In genomic region chr3:13494463-13495350, GRCh38 we compare ENCODE assay signal across 8 cellular contexts. TPM values are rescaled to one million over a fixed set of nuclear protein-coding genes. Genes with fewer than 3 reads are reported as not detected.
DNase-seq lines count a peak whose midpoint lies in the region; ATAC-seq and TF ChIP-seq lines count a peak whose summit lies in the region.

No MANE protein-coding gene starts in this region.

- H3K36me3 Mint-ChIP-seq in activated T-cell treated with anti-CD3 and anti-CD28 coated beads, Interleukin-2, amount 50 U/mL, for 72 hours (ENCODE audit: insufficient read depth in 2 of 2) = no peaks in the 10 kb centered on the region
- no peaks in the 10 kb centered on the region for H3K36me3 Mint-ChIP-seq in activated T-cell treated with anti-CD3 and anti-CD28 coated beads, Interleukin-2, amount 50 U/mL, for 4 hours (ENCODE audit: insufficient read depth)
- H3K36me3 Mint-ChIP-seq in activated B cell treated with CpG ODN at 0.5 μM for 24 hours (ENCODE audit: low read depth) = no peaks in the 10 kb centered on the region

- CTCF ChIA-PET in activated B cell treated with CpG ODN at 0.5 μM for 24 hours (lab: Charles Lee) = interaction anchor here (1.0 to 7.1 kb wide), 3 partner anchors 15 to 154 kb away, joined by 3 to 198 read pairs (median 6); partner anchors contain the start of gene HDAC11

- H3K4me3 Mint-ChIP-seq in activated T-cell treated with anti-CD3 and anti-CD28 coated beads, Interleukin-2, amount 50 U/mL, for 72 hours = no peak overlapping the region
- H3K4me3 Mint-ChIP-seq in activated T-cell treated with anti-CD3 and anti-CD28 coated beads, Interleukin-2, amount 50 U/mL, for 4 hours = no peak overlapping the region
- no peak overlapping the region for H3K4me3 Mint-ChIP-seq in activated B cell treated with CpG ODN at 0.5 μM for 24 hours

- peaks cover 0 to 6% of the 10 kb centered on the region in 2 donors for H3K9me3 ChIP-seq in right atrium auricular region

- H3K9me3 Mint-ChIP-seq in activated T-cell treated with anti-CD3 and anti-CD28 coated beads, Interleukin-2, amount 50 U/mL, for 72 hours = no peaks in the 10 kb centered on the region
- no peaks in the 10 kb centered on the region for H3K9me3 Mint-ChIP-seq in activated T-cell treated with anti-CD3 and anti-CD28 coated beads, Interleukin-2, amount 50 U/mL, for 4 hours
- no peaks in the 10 kb centered on the region for H3K9me3 Mint-ChIP-seq in activated B cell treated with CpG ODN at 0.5 μM for 24 hours

- no peak overlapping the region for H3K27ac ChIP-seq in right atrium auricular region
- H3K27ac ChIP-seq in substantia nigra (ENCODE audit: low read depth, low read length, poor library complexity, severe bottlenecking) = peak overlapping the region; percentile 92

- no peak overlapping the region for H3K4me3 ChIP-seq in right atrium auricular region

- H3K4me1 Mint-ChIP-seq in activated T-cell treated with anti-CD3 and anti-CD28 coated beads, Interleukin-2, amount 50 U/mL, for 72 hours (ENCODE audit: low read depth) = no peaks in the 10 kb centered on the region
- no peaks in the 10 kb centered on the region for H3K4me1 Mint-ChIP-seq in activated T-cell treated with anti-CD3 and anti-CD28 coated beads, Interleukin-2, amount 50 U/mL, for 4 hours (ENCODE audit: low read depth)
- H3K4me1 Mint-ChIP-seq in activated B cell treated with CpG ODN at 0.5 μM for 24 hours = no peaks in the 10 kb centered on the region

- no peaks in the 10 kb centered on the region for H3K27me3 ChIP-seq in right atrium auricular region

- intact Hi-C loops in activated B cell treated with CpG ODN at 0.5 μM for 24 hours (cut with micrococcal nuclease) (loop anchor here (10.0 kb wide), 2 partner anchors 390 to 680 kb away; partner anchors contain the start of genes LSM3, WNT7A and XPC), left colon (cut with DNase I, micrococcal nuclease) (loop anchor here in 1 of 2 donors (5.0 kb wide), 1 partner anchor 153 kb away; no protein-coding TSS in a partner anchor)

- ATAC-seq in activated T-cell treated with anti-CD3 and anti-CD28 coated beads, Interleukin-2, amount 50 U/mL, for 72 hours (replicated peaks in 1 of 2) = peak; percentile 21 to 28
- ATAC-seq in activated T-cell treated with anti-CD3 and anti-CD28 coated beads, Interleukin-2, amount 50 U/mL, for 4 hours = no peak
- ATAC-seq in activated B cell treated with CpG ODN at 0.5 μM for 24 hours (ENCODE audit: low read depth) (peak; percentile 46), GM21367 (IDR thresholded peaks at IDR 0.05; ENCODE audit: unreplicated experiment) (no peak), left colon (no peak)

- no peaks in the 10 kb centered on the region for H3K27me3 Mint-ChIP-seq in activated T-cell treated with anti-CD3 and anti-CD28 coated beads, Interleukin-2, amount 50 U/mL, for 72 hours (ENCODE audit: low read depth)
- H3K27me3 Mint-ChIP-seq in activated T-cell treated with anti-CD3 and anti-CD28 coated beads, Interleukin-2, amount 50 U/mL, for 4 hours (ENCODE audit: low read depth) = no peaks in the 10 kb centered on the region
- peaks cover 1% of the 10 kb centered on the region for H3K27me3 Mint-ChIP-seq in activated B cell treated with CpG ODN at 0.5 μM for 24 hours

- POLR2A ChIA-PET in activated B cell treated with CpG ODN at 0.5 μM for 24 hours (lab: Charles Lee) = interaction anchor here (0.6 kb wide), 1 partner anchor 15 kb away, joined by 3 read pairs; no protein-coding TSS in a partner anchor

- peaks cover 0 to 16% of the 10 kb centered on the region in 2 donors for H3K4me1 ChIP-seq in right atrium auricular region

- H3K36me3 ChIP-seq in right atrium auricular region = no peaks in the 10 kb centered on the region

- no peak overlapping the region for H3K27ac Mint-ChIP-seq in activated T-cell treated with anti-CD3 and anti-CD28 coated beads, Interleukin-2, amount 50 U/mL, for 72 hours
- H3K27ac Mint-ChIP-seq in activated B cell treated with CpG ODN at 0.5 μM for 24 hours = no peak overlapping the region

- TF ChIP-seq CTCF in activated B cell treated with CpG ODN at 0.5 μM for 24 hours (IDR thresholded peaks at IDR 0.05) = no peak
- TF ChIP-seq CTCF in right atrium auricular region (IDR thresholded peaks at IDR 0.05) = peak; percentile 32 to 61

- DNase-seq in activated T-cell treated with anti-CD3 and anti-CD28 coated beads, Interleukin-2, amount 50 U/mL, for 72 hours = no peak
- DNase-seq in activated T-cell treated with anti-CD3 and anti-CD28 coated beads, Interleukin-2, amount 50 U/mL, for 4 hours = no peak
- DNase-seq in activated B cell treated with CpG ODN at 0.5 μM for 24 hours (no peak), right atrium auricular region (ENCODE audit: low spot score) (no peak), substantia nigra (lab: John Stamatoyannopoulos, UW) (peak in 48 of 49 donors; percentile 28 to 88 (median 72)), NCI-H2107 (lab: John Stamatoyannopoulos, UW) (no peak), left colon (no peak)

RNA-seq across cellular contexts. Expression of gene HDAC11, which starts 14.6 kb away (rescaled TPM):
- total RNA-seq in activated T-cell treated with anti-CD3 and anti-CD28 coated beads, Interleukin-2, amount 50 U/mL, for 72 hours = 1 to 10 TPM; 6.2 to 8.0 TPM
- 1 to 10 TPM; 2.0 to 2.6 (median 2.3) TPM for total RNA-seq in activated T-cell treated with anti-CD3 and anti-CD28 coated beads, Interleukin-2, amount 50 U/mL, for 4 hours
- total RNA-seq in activated B cell treated with CpG ODN at 0.5 μM for 24 hours (1.6 and 2.5 TPM in 2 replicates), right atrium auricular region (10 to 100 TPM; 30.6 to 30.7 TPM), left colon (10 to 100 TPM; 27.1 to 28.2 TPM)

RNA-seq across cellular contexts. Expression of gene FBLN2, which starts 54.2 kb away (rescaled TPM):
- 1 to 10 TPM in 1 of 2 donors, under 1 TPM in 1; 0.49 to 1.1 TPM for total RNA-seq in activated T-cell treated with anti-CD3 and anti-CD28 coated beads, Interleukin-2, amount 50 U/mL, for 72 hours
- under 1 TPM; 0.16 to 0.63 (median 0.16) TPM for total RNA-seq in activated T-cell treated with anti-CD3 and anti-CD28 coated beads, Interleukin-2, amount 50 U/mL, for 4 hours
- 1.3 and 1.6 TPM in 2 replicates for total RNA-seq in activated B cell treated with CpG ODN at 0.5 μM for 24 hours
- total RNA-seq in right atrium auricular region = 100 to 1,000 TPM; 122 to 185 TPM
- total RNA-seq in left colon = 10 to 100 TPM; 20.7 to 22.8 TPM

Comparison
In these comparisons a context has a peak if more than half of its experiments do, and no peak if none do; other contexts are left out.
1. ATAC-seq: peak in activated T-cell treated with anti-CD3 and anti-CD28 coated beads, Interleukin-2, amount 50 U/mL, for 72 hours (2 of 2) and activated B cell treated with CpG ODN at 0.5 μM for 24 hours (single experiment); none in activated T-cell treated with anti-CD3 and anti-CD28 coated beads, Interleukin-2, amount 50 U/mL, for 4 hours (0 of 2), GM21367 (single experiment) and left colon (single experiment).
2. DNase-seq: peak in substantia nigra (48 of 49); none in activated T-cell treated with anti-CD3 and anti-CD28 coated beads, Interleukin-2, amount 50 U/mL, for 72 hours (0 of 2), activated T-cell treated with anti-CD3 and anti-CD28 coated beads, Interleukin-2, amount 50 U/mL, for 4 hours (single experiment), activated B cell treated with CpG ODN at 0.5 μM for 24 hours (single experiment), right atrium auricular region (single experiment), NCI-H2107 (single experiment) and left colon (0 of 2).
3. RNA of gene FBLN2, which starts 54.2 kb away (total RNA-seq): 122 to 185 TPM in right atrium auricular region; 20.7 to 22.8 TPM in left colon, 1.3 to 1.6 TPM in activated B cell treated with CpG ODN at 0.5 μM for 24 hours, 0.49 to 1.1 TPM in activated T-cell treated with anti-CD3 and anti-CD28 coated beads, Interleukin-2, amount 50 U/mL, for 72 hours and 0.16 to 0.63 TPM in activated T-cell treated with anti-CD3 and anti-CD28 coated beads, Interleukin-2, amount 50 U/mL, for 4 hours; every median in the first group is over 4 times any median in the second.